Comparison of ENCODE assay signal across 26 cellular contexts in the genomic region with DNA sequence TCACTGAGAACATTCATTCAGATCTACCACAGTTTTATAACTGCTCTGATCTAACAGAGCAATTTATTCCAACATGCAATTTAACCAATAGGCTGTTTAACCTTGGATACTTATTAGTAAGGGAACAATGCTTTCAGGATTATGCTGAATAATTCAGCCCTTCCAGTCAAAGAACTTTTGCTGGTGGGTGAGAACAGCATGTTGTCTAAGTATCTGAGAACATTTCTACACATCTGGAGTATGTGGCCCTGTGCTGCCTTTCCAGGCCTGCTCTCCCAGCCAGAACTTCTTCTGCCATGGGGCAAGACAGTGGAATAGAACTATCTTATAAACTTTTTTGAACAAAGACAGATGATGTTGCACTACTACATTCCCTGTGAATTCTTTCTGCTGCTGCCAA. TPM values are rescaled to one million over a fixed set of nuclear protein-coding genes. Genes with fewer than 3 reads are reported as not detected.
DNase-seq lines count a peak whose midpoint lies in the region; ATAC-seq and TF ChIP-seq lines count a peak whose summit lies in the region.
"Had no signal": no experiment of that assay in that cellular context is flagged by ENCODE, and none has a peak within 500 bp of the region (broad histone marks: within the 10 kb centered on the region; RNA-seq: fewer than 3 reads in every experiment).

No MANE protein-coding gene starts in this region.

- peaks cover 15% of the 10 kb centered on the region for H3K36me3 Mint-ChIP-seq in MCF 10A (ENCODE audit: insufficient read depth, unreplicated experiment)
- H3K36me3 Mint-ChIP-seq: CD4-positive, alpha-beta memory T cell had no signal

- H3K4me3 ChIP-seq in ACC112 (ENCODE audit: low read depth, low read length) = no peak overlapping the region
- no peak overlapping the region for H3K4me3 ChIP-seq in heart left ventricle
- H3K4me3 ChIP-seq in stomach = no peak overlapping the region
- H3K4me3 ChIP-seq in body of pancreas = no peak overlapping the region
- H3K4me3 ChIP-seq: adrenal gland, colonic mucosa, hepatocyte, testis, vagina had no signal

- TF ChIP-seq CTCF in MCF 10A (IDR thresholded peaks at IDR 0.05; ENCODE audit: unreplicated experiment) (no peak), heart left ventricle (IDR thresholded peaks at IDR 0.05) (no peak), stomach (IDR thresholded peaks at IDR 0.05) (no peak), body of pancreas (IDR thresholded peaks at IDR 0.05) (no peak)

- CTCF ChIA-PET in MCF 10A (lab: Yijun Ruan, JAX) = interaction anchor here (0.5 kb wide), 1 partner anchor 195 kb away, joined by 3 read pairs; no protein-coding TSS in a partner anchor

- BruUV-seq in MCF 10A (replicated peaks; lab: Mats Ljungman, UMichigan) = no TSS peak

- peak overlapping the region; percentile 52; the same call in 1 of the 2 replicates for H3K27ac ChIP-seq in ACC112 (ENCODE audit: low read depth, low read length)
- H3K27ac ChIP-seq in heart left ventricle = peak overlapping the region in 7 of 12 donors; percentile 17 to 58 (median 22)
- no peak overlapping the region for H3K27ac ChIP-seq in stomach
- no peak overlapping the region for H3K27ac ChIP-seq in substantia nigra (ENCODE audit: low read depth, low read length, poor library complexity, severe bottlenecking)
- peak overlapping the region in 1 of 4 donors; percentile 6 for H3K27ac ChIP-seq in body of pancreas
- H3K27ac ChIP-seq: adrenal gland, colonic mucosa, testis, vagina, WERI-Rb-1 had no signal

- no peaks in the 10 kb centered on the region for H3K27me3 Mint-ChIP-seq in MCF 10A (ENCODE audit: insufficient read depth, unreplicated experiment)

- H3K27ac Mint-ChIP-seq in MCF 10A (ENCODE audit: low read depth, unreplicated experiment) = peak overlapping the region; percentile 19
- H3K27ac Mint-ChIP-seq: CD4-positive, alpha-beta memory T cell had no signal

- H3K4me1 ChIP-seq in ACC112 (ENCODE audit: control insufficient read depth, insufficient read depth, low read length, unreplicated experiment) (peaks cover 47% of the 10 kb centered on the region), heart left ventricle (peaks cover 3 to 83% (median 52%) of the 10 kb centered on the region in 12 donors), stomach (peaks cover 9 to 71% (median 36%) of the 10 kb centered on the region in 4 donors), body of pancreas (peaks cover 49% of the 10 kb centered on the region)
- H3K4me1 ChIP-seq: colonic mucosa had no signal

- H2AFZ ChIP-seq in ACC112 (ENCODE audit: low read length, unreplicated experiment) = no peak overlapping the region
- H2AFZ ChIP-seq: hepatocyte had no signal

- H3K79me2 ChIP-seq in ACC112 (ENCODE audit: control insufficient read depth, insufficient read depth, low read length, unreplicated experiment) = peaks cover 61% of the 10 kb centered on the region

- peaks cover 34% of the 10 kb centered on the region for H3K4me1 Mint-ChIP-seq in MCF 10A (ENCODE audit: insufficient read depth, unreplicated experiment)
- H3K4me1 Mint-ChIP-seq: CD4-positive, alpha-beta memory T cell had no signal

- H3K9me3 Mint-ChIP-seq in MCF 10A (ENCODE audit: unreplicated experiment) = no peaks in the 10 kb centered on the region
- H3K9me3 Mint-ChIP-seq: CD4-positive, alpha-beta memory T cell had no signal

- H3K9me3 ChIP-seq in heart left ventricle (no peaks in the 10 kb centered on the region), stomach (no peaks in the 10 kb centered on the region), body of pancreas (no peaks in the 10 kb centered on the region)
- H3K9me3 ChIP-seq: adrenal gland, colonic mucosa, testis, vagina had no signal

- TF ChIP-seq POLR2A in heart left ventricle (IDR thresholded peaks at IDR 0.05) = no peak
- no peak for TF ChIP-seq POLR2A in stomach (IDR thresholded peaks at IDR 0.05)
- TF ChIP-seq POLR2A in body of pancreas (IDR thresholded peaks at IDR 0.05) = no peak

- H3K36me3 ChIP-seq in ACC112 (ENCODE audit: insufficient read depth, low read length) (no peaks in the 10 kb centered on the region), heart left ventricle (peaks cover 0 to 6% (median 0%) of the 10 kb centered on the region in 9 donors), stomach (no peaks in the 10 kb centered on the region), body of pancreas (replicated peaks in 1 of 2; ENCODE audit: insufficient read depth in 1 of 2, low read depth in 2 of 2) (no peaks in the 10 kb centered on the region)
- H3K36me3 ChIP-seq: adrenal gland, colonic mucosa, vagina, WERI-Rb-1 had no signal

- no peaks in the 10 kb centered on the region for H3K27me3 ChIP-seq in ACC112 (ENCODE audit: insufficient read depth, low read length)
- no peaks in the 10 kb centered on the region for H3K27me3 ChIP-seq in heart left ventricle
- H3K27me3 ChIP-seq in stomach = no peaks in the 10 kb centered on the region
- no peaks in the 10 kb centered on the region for H3K27me3 ChIP-seq in body of pancreas
- H3K27me3 ChIP-seq: adrenal gland, colonic mucosa, hepatocyte, testis, vagina had no signal

- H3K4me3 Mint-ChIP-seq in MCF 10A (ENCODE audit: unreplicated experiment) = no peak overlapping the region
- H3K4me3 Mint-ChIP-seq: CD4-positive, alpha-beta memory T cell had no signal

- no peak for TF ChIP-seq EP300 in stomach (IDR thresholded peaks at IDR 0.05)

- POLR2A ChIA-PET in MCF 10A (lab: Yijun Ruan, JAX) = interaction anchor here (1.1 to 1.9 kb wide), 3 partner anchors 56 to 121 kb away, joined by 3 to 4 read pairs (median 3); partner anchors contain the start of gene NFIB

- intact Hi-C loops in MCF 10A (cut with micrococcal nuclease) (no loop called here), heart left ventricle (cut with DNase I) (loop anchor here in 3 of 10 donors (10.0 kb wide), 1 partner anchor 47 kb away; no protein-coding TSS in a partner anchor), stomach (cut with DNase I; ENCODE audit: low total_unique reads) (no loop called here), body of pancreas (cut with DNase I) (no loop called here)

- DNase-seq in MCF 10A (ENCODE audit: unreplicated experiment) (no peak), heart left ventricle (no peak), renal cortical epithelial cell (ENCODE audit: low read depth) (peak; percentile 63), stomach (no peak), NCI-H1417 treated with DMSO at 0.1 percent for 48 hours (lab: John Stamatoyannopoulos, UW) (no peak), substantia nigra (lab: John Stamatoyannopoulos, UW) (no peak), body of pancreas (no peak)
- DNase-seq: activated CD4-positive, alpha-beta T cell treated with anti-CD3 and anti-CD28 coated beads for 48 hours; activated CD8-positive, alpha-beta memory T cell treated with anti-CD3 and anti-CD28 coated beads for 24 hours; activated effector memory CD4-positive, alpha-beta T cell treated with anti-CD3 and anti-CD28 coated beads, Interleukin-2, amount 50 U/mL, for 16 hours; adrenal gland; CD4-positive, alpha-beta memory T cell; colonic mucosa; DMS 273 treated with DMSO at 0.1 percent for 48 hours; effector CD8-positive, alpha-beta T cell; left colon; mesenchymal stem cell; retina; stimulated activated CD4-positive, alpha-beta T cell treated with anti-CD3 and anti-CD28 coated beads, Interleukin-2, amount 100 ng/mL, for 48 hours; SW 1271; T1000; testis; WERI-Rb-1 had no signal

- ATAC-seq in heart left ventricle = peak in 1 of 4 donors; percentile 23
- no peak for ATAC-seq in body of pancreas
- ATAC-seq: left colon had no signal

RNA-seq across cellular contexts. Expression of gene NFIB, which starts 55.8 kb away (rescaled TPM):
- total RNA-seq in MCF 10A (2022) (52.2 and 70.8 TPM in 2 replicates), heart left ventricle (100 to 1,000 TPM in 5 of 9 donors, 10 to 100 TPM in 4; 80.9 to 148 (median 116) TPM), renal cortical epithelial cell (13.7 and 38.5 TPM in 2 replicates), stomach (100 to 1,000 TPM in 4 of 5 donors, 10 to 100 TPM in 1; 30.1 to 624 (median 148) TPM), body of pancreas (10 to 100 TPM; 47.0 to 65.9 TPM)
- polyA plus RNA-seq in heart left ventricle (10 to 100 TPM; 24.5 to 36.3 TPM), stomach (1 to 10 TPM; 6.7 to 9.4 (median 7.7) TPM)
- total RNA-seq: CD4-positive, alpha-beta memory T cell had no signal
- polyA plus RNA-seq: CD4-positive, alpha-beta memory T cell had no signal

Comparison
In these comparisons a context has a peak if more than half of its experiments do, and no peak if none do; other contexts are left out.
1. H3K27ac ChIP-seq: peak in ACC112 (single experiment) and heart left ventricle (7 of 12); none in stomach (0 of 5) and substantia nigra (single experiment).